8 cellular contexts compared by ENCODE assay signal in genomic region chr6:110178626-110179405, GRCh38. TPM values are rescaled to one million over a fixed set of nuclear protein-coding genes. Genes with fewer than 3 reads are reported as not detected.
DNase-seq lines count a peak whose midpoint lies in the region; ATAC-seq, FAIRE-seq and TF ChIP-seq lines count a peak whose summit lies in the region.

No MANE protein-coding gene starts in this region.

- peaks cover 5% of the 10 kb centered on the region for H3K4me1 Mint-ChIP-seq in activated T-helper 17 cell treated with anti-CD3 and anti-CD28 coated beads, Interleukin-2, amount 50 U/mL, for 72 hours
- peaks cover 4 to 6% (median 5%) of the 10 kb centered on the region in 7 donors for H3K4me1 Mint-ChIP-seq in naive thymus-derived CD4-positive, alpha-beta T cell
- peaks cover 5 to 6% of the 10 kb centered on the region in 2 donors for H3K4me1 Mint-ChIP-seq in stimulated activated naive B cell treated with anti-CD40 and anti-IgM and Interleukin-4, amounts not matched to agents 10 μg/mL and 1 μg/mL and 100 μg/mL, for 72 hours

- no peaks in the 10 kb centered on the region for H3K27me3 ChIP-seq in Karpas-422 (ENCODE audit: low read length)
- H3K27me3 ChIP-seq in naive thymus-derived CD4-positive, alpha-beta T cell (ENCODE audit: control insufficient read depth in 2 of 2, insufficient read depth in 2 of 2, low read length in 2 of 2): peaks cover 0 to 7% of the 10 kb centered on the region in 2 donors

- peaks cover 82% of the 10 kb centered on the region for H3K79me2 ChIP-seq in Karpas-422 (ENCODE audit: low read length)

- DNase-seq in AG20443 (ENCODE audit: low spot score) (peak; percentile 52), GM20000 (ENCODE audit: low spot score) (peak; percentile 45), Karpas-422 (peak; percentile 84), RCC 7860 (ENCODE audit: low spot score) (peak; percentile 49), fibroblast of mammary gland (ENCODE audit: low read depth) (peak; percentile 67)
- DNase-seq in naive thymus-derived CD4-positive, alpha-beta T cell: peak; percentile 44 to 77 (median 60)
- peak; percentile 64 for DNase-seq in stimulated activated naive B cell treated with anti-CD40 and anti-IgM and Interleukin-4, amounts not matched to agents 10 μg/mL and 1 μg/mL and 100 μg/mL, for 72 hours

- H4K20me1 ChIP-seq in Karpas-422 (ENCODE audit: insufficient read depth, low read depth, low read length): peaks cover 6% of the 10 kb centered on the region; the same call in 1 of the 2 replicates

- peaks cover 45% of the 10 kb centered on the region for H3K4me1 ChIP-seq in Karpas-422 (ENCODE audit: low read length)
- H3K4me1 ChIP-seq in naive thymus-derived CD4-positive, alpha-beta T cell (ENCODE audit: control insufficient read depth in 2 of 2, insufficient read depth in 2 of 2, low read length in 2 of 2): peaks cover 17 to 23% of the 10 kb centered on the region in 2 donors

- peaks cover 17% of the 10 kb centered on the region; the same call in 1 of the 2 replicates for H3K36me3 ChIP-seq in Karpas-422 (ENCODE audit: insufficient read depth, low read length)
- H3K36me3 ChIP-seq in naive thymus-derived CD4-positive, alpha-beta T cell (ENCODE audit: control insufficient read depth in 2 of 3, insufficient read depth in 3 of 3, low read length in 3 of 3): peaks cover 0 to 5% (median 0%) of the 10 kb centered on the region in 3 experiments

- no peaks in the 10 kb centered on the region for H3K9me3 ChIP-seq in Karpas-422 (ENCODE audit: low read length)
- H3K9me3 ChIP-seq in naive thymus-derived CD4-positive, alpha-beta T cell (ENCODE audit: control insufficient read depth in 2 of 3, low read length in 3 of 3): no peaks in the 10 kb centered on the region

- CTCF ChIA-PET in naive thymus-derived CD4-positive, alpha-beta T cell (lab: Charles Lee): interaction anchor here (0.6 to 1.8 kb wide), 5 partner anchors 9 to 538 kb away, joined by 3 to 11 read pairs (median 3); no protein-coding TSS in a partner anchor

- H3K4me2 ChIP-seq in Karpas-422 (ENCODE audit: low read depth, low read length, poor library complexity, severe bottlenecking): peak overlapping the region; percentile 88

- H3K27ac ChIP-seq in Karpas-422 (ENCODE audit: low read length): peak overlapping the region; percentile 65
- H3K27ac ChIP-seq in naive thymus-derived CD4-positive, alpha-beta T cell (ENCODE audit: low read depth, low read length): peak overlapping the region; percentile 90

- peak; percentile 36 for ATAC-seq in activated T-helper 17 cell treated with anti-CD3 and anti-CD28 coated beads, Interleukin-2, amount 50 U/mL, for 72 hours (replicated peaks)
- ATAC-seq in naive thymus-derived CD4-positive, alpha-beta T cell: peak; percentile 30
- peak; percentile 65 to 66 for ATAC-seq in stimulated activated naive B cell treated with anti-CD40 and anti-IgM and Interleukin-4, amounts not matched to agents 10 μg/mL and 1 μg/mL and 100 μg/mL, for 72 hours (replicated peaks)

- no peaks in the 10 kb centered on the region for H3K9me3 Mint-ChIP-seq in activated T-helper 17 cell treated with anti-CD3 and anti-CD28 coated beads, Interleukin-2, amount 50 U/mL, for 72 hours
- no peaks in the 10 kb centered on the region for H3K9me3 Mint-ChIP-seq in naive thymus-derived CD4-positive, alpha-beta T cell
- no peaks in the 10 kb centered on the region for H3K9me3 Mint-ChIP-seq in stimulated activated naive B cell treated with anti-CD40 and anti-IgM and Interleukin-4, amounts not matched to agents 10 μg/mL and 1 μg/mL and 100 μg/mL, for 72 hours

- no peaks in the 10 kb centered on the region for H3K9me2 ChIP-seq in Karpas-422 (replicated peaks; ENCODE audit: insufficient read depth, low read length)

- TF ChIP-seq CTCF in GM20000 (IDR thresholded peaks at IDR 0.05; ENCODE audit: extremely low read depth, missing control alignments) (peak; percentile 19), fibroblast of mammary gland (conservative IDR thresholded peaks at IDR 0.05; ENCODE audit: control insufficient read depth, insufficient read depth, low read depth, low read length) (peak; percentile 78)

- H3K4me3 Mint-ChIP-seq in activated T-helper 17 cell treated with anti-CD3 and anti-CD28 coated beads, Interleukin-2, amount 50 U/mL, for 72 hours: no peak overlapping the region
- peak overlapping the region in 6 of 10 donors; percentile 84 to 90 (median 88) for H3K4me3 Mint-ChIP-seq in naive thymus-derived CD4-positive, alpha-beta T cell
- peak overlapping the region in 1 of 2 donors; percentile 82 for H3K4me3 Mint-ChIP-seq in stimulated activated naive B cell treated with anti-CD40 and anti-IgM and Interleukin-4, amounts not matched to agents 10 μg/mL and 1 μg/mL and 100 μg/mL, for 72 hours

- POLR2A ChIA-PET in naive thymus-derived CD4-positive, alpha-beta T cell (lab: Charles Lee): interaction anchor here (0.9 to 1.7 kb wide), 6 partner anchors 10 to 803 kb away, joined by 3 to 7 read pairs (median 4); partner anchors contain the start of genes AMD1, CD164, CDK19 and RPF2

- FAIRE-seq in RCC 7860 (lab: Jason Lieb, UNC): peak; percentile 16

- peaks cover 9% of the 10 kb centered on the region for H3K27me3 Mint-ChIP-seq in activated T-helper 17 cell treated with anti-CD3 and anti-CD28 coated beads, Interleukin-2, amount 50 U/mL, for 72 hours
- H3K27me3 Mint-ChIP-seq in naive thymus-derived CD4-positive, alpha-beta T cell: peaks cover 13 to 28% (median 16%) of the 10 kb centered on the region in 5 donors
- no peaks in the 10 kb centered on the region for H3K27me3 Mint-ChIP-seq in stimulated activated naive B cell treated with anti-CD40 and anti-IgM and Interleukin-4, amounts not matched to agents 10 μg/mL and 1 μg/mL and 100 μg/mL, for 72 hours

- intact Hi-C loops in naive thymus-derived CD4-positive, alpha-beta T cell (cut with micrococcal nuclease): loop anchor here (1.0 to 10.0 kb wide), 10 partner anchors 38 to 1914 kb away; partner anchors contain the start of genes AFG1L (in 1 of the 2), AMD1 (in 1 of the 2), FAM229B (in 1 of the 2) and SNX3 (in 1 of the 2)

- H3K9ac ChIP-seq in Karpas-422 (ENCODE audit: low read length): peak overlapping the region; percentile 81

- peak overlapping the region; percentile 70; the same call in 1 of the 2 replicates for H2AFZ ChIP-seq in Karpas-422 (ENCODE audit: low read length)

- H3K27ac Mint-ChIP-seq in activated T-helper 17 cell treated with anti-CD3 and anti-CD28 coated beads, Interleukin-2, amount 50 U/mL, for 72 hours: peak overlapping the region; percentile 47
- peak overlapping the region in 8 of 9 donors; percentile 2 to 83 (median 64) for H3K27ac Mint-ChIP-seq in naive thymus-derived CD4-positive, alpha-beta T cell
- peak overlapping the region; percentile 72 for H3K27ac Mint-ChIP-seq in stimulated activated naive B cell treated with anti-CD40 and anti-IgM and Interleukin-4, amounts not matched to agents 10 μg/mL and 1 μg/mL and 100 μg/mL, for 72 hours

- H3K4me3 ChIP-seq in Karpas-422 (ENCODE audit: low read length) (peak overlapping the region; percentile 95), fibroblast of mammary gland (ENCODE audit: control insufficient read depth, low read depth, low read length) (peak overlapping the region; percentile 71)
- peak overlapping the region; percentile 83 for H3K4me3 ChIP-seq in naive thymus-derived CD4-positive, alpha-beta T cell (ENCODE audit: low read length)

- no peaks in the 10 kb centered on the region for H3K36me3 Mint-ChIP-seq in activated T-helper 17 cell treated with anti-CD3 and anti-CD28 coated beads, Interleukin-2, amount 50 U/mL, for 72 hours (ENCODE audit: low read depth)
- H3K36me3 Mint-ChIP-seq in naive thymus-derived CD4-positive, alpha-beta T cell: peaks cover 0 to 2% (median 0%) of the 10 kb centered on the region in 5 donors
- H3K36me3 Mint-ChIP-seq in stimulated activated naive B cell treated with anti-CD40 and anti-IgM and Interleukin-4, amounts not matched to agents 10 μg/mL and 1 μg/mL and 100 μg/mL, for 72 hours: no peaks in the 10 kb centered on the region

RNA-seq across cellular contexts. Expression of gene WASF1, which starts 0.7 kb away (rescaled TPM):
- 9.0 and 18.0 TPM in 2 replicates for total RNA-seq in Karpas-422 (2014; rRNA removed; shearing (Covaris generic); ENCODE audit: low replicate concordance)
- 10 to 100 TPM in 1 of 2 donors, 1 to 10 TPM in 1; 3.1 to 10.6 TPM for total RNA-seq in activated T-helper 17 cell treated with anti-CD3 and anti-CD28 coated beads, Interleukin-2, amount 50 U/mL, for 72 hours
- total RNA-seq in naive thymus-derived CD4-positive, alpha-beta T cell: 1 to 10 TPM in 2 of 5 experiments, under 1 TPM in 3; 0.19 to 4.7 (median 0.51) TPM
- polyA plus RNA-seq in naive thymus-derived CD4-positive, alpha-beta T cell: 1 to 10 TPM in 1 of 2 donors, under 1 TPM in 1; 0.24 to 1.2 TPM

RNA-seq across cellular contexts. Expression of gene CDC40, which starts 1.4 kb away (rescaled TPM):
- total RNA-seq in Karpas-422 (2014; rRNA removed; shearing (Covaris generic); ENCODE audit: low replicate concordance): 35.5 and 39.5 TPM in 2 replicates
- total RNA-seq in activated T-helper 17 cell treated with anti-CD3 and anti-CD28 coated beads, Interleukin-2, amount 50 U/mL, for 72 hours: 10 to 100 TPM; 27.1 to 30.4 TPM
- 10 to 100 TPM; 25.2 to 40.6 (median 36.2) TPM for total RNA-seq in naive thymus-derived CD4-positive, alpha-beta T cell
- 10 to 100 TPM; 21.3 to 32.2 TPM for polyA plus RNA-seq in naive thymus-derived CD4-positive, alpha-beta T cell

Comparison
In these comparisons a context has a peak if more than half of its experiments do, and no peak if none do; other contexts are left out.
1. Peak in every context shown above with its lines: DNase-seq, ATAC-seq, H3K4me3 ChIP-seq and H3K27ac ChIP-seq.